In the genomic region with DNA sequence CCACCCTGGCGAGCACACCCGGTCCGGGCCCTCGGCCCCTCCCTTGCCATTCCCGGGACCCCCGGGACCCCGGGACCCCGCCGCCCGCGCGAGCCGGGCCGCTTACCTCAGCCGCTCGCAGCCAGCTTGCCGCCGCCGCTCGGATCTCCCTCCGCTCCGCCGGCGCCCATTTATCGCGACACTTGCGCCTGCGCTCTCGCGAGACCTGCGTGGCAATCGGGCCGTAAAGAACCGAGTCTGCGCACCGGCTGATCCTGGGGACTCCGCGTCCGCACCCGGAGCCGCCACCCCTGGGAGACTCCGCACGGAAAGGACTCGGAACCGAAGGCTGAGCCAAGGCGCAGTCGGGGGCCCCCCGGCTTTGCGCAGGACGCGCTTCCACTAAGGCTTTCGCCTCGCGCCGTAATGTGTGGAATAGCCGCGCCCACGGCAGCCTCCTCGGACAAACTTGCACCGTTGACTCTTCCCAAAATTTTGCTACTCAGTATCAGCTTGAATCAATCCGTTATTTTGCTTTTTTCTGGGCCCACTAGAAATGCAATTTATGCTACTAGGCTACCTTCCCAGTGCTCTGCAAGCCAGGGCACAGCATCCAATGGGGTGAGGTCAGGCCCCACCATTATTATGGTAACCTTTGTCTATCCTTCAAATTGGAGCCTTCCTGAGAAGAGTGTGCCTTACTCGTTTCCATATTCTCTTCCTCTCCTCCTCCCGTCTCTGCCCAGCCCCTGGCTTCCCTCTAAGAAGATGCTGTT, we compare ENCODE assay signal across 8 cellular contexts. TPM values are rescaled to one million over a fixed set of nuclear protein-coding genes. Genes with fewer than 3 reads are reported as not detected.
DNase-seq lines count a peak whose midpoint lies in the region; ATAC-seq, FAIRE-seq and TF ChIP-seq lines count a peak whose summit lies in the region.

A gene (minus strand): TSS at position 180 of the 755 bp plus-strand sequence. CDS start 2,812 bp downstream, outside the sequence.

- peaks cover 48% of the 10 kb centered on the region for H3K79me2 ChIP-seq in astrocyte (ENCODE audit: insufficient read depth, low read length)

- H3K9me3 ChIP-seq in astrocyte (ENCODE audit: insufficient read depth, low read depth, low read length) (no peaks in the 10 kb centered on the region), aorta (ENCODE audit: control insufficient read depth, low read length) (no peaks in the 10 kb centered on the region)

- H3K4me3 ChIP-seq in astrocyte (ENCODE audit: insufficient read depth, low read depth, low read length): peak within 1 kb of the TSS; percentile 70
- peak within 1 kb of the TSS; percentile 78 to 98 for H3K4me3 ChIP-seq in aorta (ENCODE audit: low read length in 2 of 2)

- intact Hi-C loops in aorta (cut with DNase I): no loop called here

- H4K20me1 ChIP-seq in astrocyte (ENCODE audit: insufficient read depth, low read length): peaks cover 36% of the 10 kb centered on the region

- WGBS in aorta, 2 donors: 0% methylated on average over 54 to 63 of the region's 63 CpGs

- H3K4me2 ChIP-seq in astrocyte (ENCODE audit: low read length): peak within 1 kb of the TSS; percentile 85

- peak within 1 kb of the TSS; percentile 89 for H3K9ac ChIP-seq in astrocyte (ENCODE audit: low read length)

- H3K4me1 ChIP-seq in astrocyte (ENCODE audit: insufficient read depth, low read length) (peaks cover 34% of the 10 kb centered on the region), aorta (ENCODE audit: control insufficient read depth in 1 of 2, insufficient read depth in 2 of 2, low read length in 2 of 2) (peaks cover 0 to 3% of the 10 kb centered on the region in 2 donors)

- H3K36me3 Mint-ChIP-seq in astrocyte (ENCODE audit: low read depth, unreplicated experiment): peaks cover 26% of the 10 kb centered on the region

- peaks cover 19% of the 10 kb centered on the region for H3K36me3 ChIP-seq in astrocyte (ENCODE audit: insufficient read depth, low read length)
- no peaks in the 10 kb centered on the region for H3K36me3 ChIP-seq in aorta (ENCODE audit: control insufficient read depth in 1 of 2, insufficient read depth in 2 of 2, low read length in 1 of 2)

- peak within 1 kb of the TSS; percentile 61 for H3K27ac ChIP-seq in astrocyte (ENCODE audit: low read depth, low read length)
- no peak within 1 kb of the TSS for H3K27ac ChIP-seq in aorta (ENCODE audit: low read depth in 1 of 2, low read length in 2 of 2)

- peak; percentile 56 for ATAC-seq in HG02870 (IDR thresholded peaks at IDR 0.05; ENCODE audit: unreplicated experiment)
- ATAC-seq in aorta (ENCODE audit: low FRiP score): peak; percentile 95

- peak within 1 kb of the TSS; percentile 93 for H3K4me3 Mint-ChIP-seq in astrocyte (ENCODE audit: unreplicated experiment)

- peak; percentile 94 for DNase-seq in GM13976 (ENCODE audit: low spot score)
- DNase-seq in NCI-H1930 (lab: John Stamatoyannopoulos, UW): peak; percentile 82 to 92
- DNase-seq in T-helper 22 cell (ENCODE audit: low read depth): peak; percentile 76
- DNase-seq in astrocyte (ENCODE audit: low read depth): peak; percentile 76
- peak; percentile 96 for DNase-seq in hepatic stellate cell (ENCODE audit: low spot score)
- peak; percentile 60 for DNase-seq in renal cortical epithelial cell (ENCODE audit: low read depth)
- peak; percentile 94 to 97 for DNase-seq in aorta

- no peaks in the 10 kb centered on the region for H3K27me3 Mint-ChIP-seq in astrocyte (ENCODE audit: low read depth, unreplicated experiment)

- no peak for TF ChIP-seq CTCF in GM13976 (IDR thresholded peaks at IDR 0.05; ENCODE audit: borderline replicate concordance, control extremely low read depth, extremely low read depth, insufficient read depth, missing control alignments)
- no peak for TF ChIP-seq CTCF in astrocyte (IDR thresholded peaks at IDR 0.05; ENCODE audit: insufficient read depth, low read depth, low read length)

- H3K27ac Mint-ChIP-seq in astrocyte (ENCODE audit: unreplicated experiment): peak within 1 kb of the TSS; percentile 66

- FAIRE-seq in astrocyte (lab: Jason Lieb, UNC): no peak

- in situ Hi-C loops in GM13976 (cut with MboI; ENCODE audit: low sequenced_read_pairs, unreplicated experiment): loop anchor here (10.0 kb wide), 1 partner anchor 112 kb away; no protein-coding TSS in a partner anchor

- no peaks in the 10 kb centered on the region for H3K9me3 Mint-ChIP-seq in astrocyte (ENCODE audit: unreplicated experiment)

- peaks cover 14% of the 10 kb centered on the region for H3K4me1 Mint-ChIP-seq in astrocyte (ENCODE audit: low read depth, unreplicated experiment)

- H2AFZ ChIP-seq in astrocyte (ENCODE audit: low read depth, low read length): peak within 1 kb of the TSS; percentile 78

- H3K27me3 ChIP-seq in astrocyte (ENCODE audit: insufficient read depth, low read length): no peaks in the 10 kb centered on the region
- no peaks in the 10 kb centered on the region for H3K27me3 ChIP-seq in aorta (ENCODE audit: control insufficient read depth in 1 of 2, insufficient read depth in 2 of 2, low read length in 1 of 2)

RNA-seq across cellular contexts. Expression of the gene that starts here (rescaled TPM):
- total RNA-seq in astrocyte (32.3 and 32.5 TPM in 2 replicates), renal cortical epithelial cell (33.5 and 64.4 TPM in 2 replicates), aorta (10 to 100 TPM; 20.3 to 35.8 TPM)
- polyA plus RNA-seq in aorta: 10 to 100 TPM; 14.8 to 20.1 TPM
